24 cellular contexts compared by ENCODE assay signal in genomic region chr12:128079476-128079875, GRCh38.
"Had no signal": no experiment of that assay in that cellular context is flagged by ENCODE, and none has a peak within 500 bp of the region (broad histone marks: within the 10 kb centered on the region; RNA-seq: fewer than 3 reads in every experiment).

No MANE protein-coding gene starts in this region.

- H3K27me3 Mint-ChIP-seq: activated CD4-positive, alpha-beta T cell treated with anti-CD3 and anti-CD28 coated beads, Interleukin-2, amount 10 ng/mL, durations not matched to agents 24 days and 14 days; activated CD8-positive, alpha-beta memory T cell treated with anti-CD3 and anti-CD28 coated beads, Interleukin-2, amount 10 ng/mL, durations not matched to agents 7 days and 5 days; activated naive CD8-positive, alpha-beta T cell; activated T-helper 17 cell treated with anti-CD3 and anti-CD28 coated beads, Interleukin-2, amount 50 U/mL, for 72 hours had no signal

- ATAC-seq: activated CD8-positive, alpha-beta memory T cell treated with anti-CD3 and anti-CD28 coated beads, Interleukin-2, amount 10 ng/mL, durations not matched to agents 7 days and 5 days; activated T-cell treated with anti-CD3 and anti-CD28 coated beads, Interleukin-2, amount 50 U/mL, for 4 hours; activated T-helper 17 cell treated with anti-CD3 and anti-CD28 coated beads, Interleukin-2, amount 50 U/mL, for 72 hours; Right ventricle myocardium inferior; WTC11 had no signal

- DNase-seq: activated CD4-positive, alpha-beta T cell treated with anti-CD3 and anti-CD28 coated beads for 1 hour; activated CD4-positive, alpha-beta T cell treated with anti-CD3 and anti-CD28 coated beads, Interleukin-2, amount 10 ng/mL, durations not matched to agents 24 days and 14 days; activated CD4-positive, alpha-beta T cell treated with anti-CD3 and anti-CD28 coated beads, Interleukin-2, amount 50 U/mL, for 48 hours; activated CD8-positive, alpha-beta memory T cell treated with anti-CD3 and anti-CD28 coated beads, Interleukin-2, amount 10 ng/mL, durations not matched to agents 7 days and 5 days; activated gamma-delta T cell; activated naive CD4-positive, alpha-beta T cell treated with anti-CD3 and anti-CD28 coated beads for 36 hours; activated T-cell treated with anti-CD3 and anti-CD28 coated beads, Interleukin-2, amount 50 U/mL, for 4 hours; anterior cingulate cortex; cerebellar nuclear complex; Karpas-422; NCI-H1092; NCI-H1417; NCI-H1930; NCI-H345; NCI-H510A; NCI-H526 treated with DMSO at 0.1 percent for 48 hours; NCI-H82; RPMI8226; SK-N-SH had no signal

- H3K36me3 Mint-ChIP-seq: activated CD8-positive, alpha-beta memory T cell treated with anti-CD3 and anti-CD28 coated beads, Interleukin-2, amount 10 ng/mL, durations not matched to agents 7 days and 5 days; activated naive CD8-positive, alpha-beta T cell had no signal

- H3K9ac ChIP-seq: SK-N-SH had no signal

- H3K4me1 Mint-ChIP-seq: activated CD4-positive, alpha-beta T cell treated with anti-CD3 and anti-CD28 coated beads, Interleukin-2, amount 10 ng/mL, durations not matched to agents 24 days and 14 days; activated CD8-positive, alpha-beta memory T cell treated with anti-CD3 and anti-CD28 coated beads, Interleukin-2, amount 10 ng/mL, durations not matched to agents 7 days and 5 days; activated T-helper 17 cell treated with anti-CD3 and anti-CD28 coated beads, Interleukin-2, amount 50 U/mL, for 72 hours; WTC11 had no signal

- H3K4me3 Mint-ChIP-seq: activated CD4-positive, alpha-beta T cell treated with anti-CD3 and anti-CD28 coated beads, Interleukin-2, amount 10 ng/mL, durations not matched to agents 24 days and 14 days; activated CD8-positive, alpha-beta memory T cell treated with anti-CD3 and anti-CD28 coated beads, Interleukin-2, amount 10 ng/mL, durations not matched to agents 7 days and 5 days; activated naive CD4-positive, alpha-beta T cell treated with anti-CD3 and anti-CD28 coated beads for 36 hours; activated naive CD8-positive, alpha-beta T cell; activated T-cell treated with anti-CD3 and anti-CD28 coated beads, Interleukin-2, amount 50 U/mL, for 4 hours; activated T-helper 17 cell treated with anti-CD3 and anti-CD28 coated beads, Interleukin-2, amount 50 U/mL, for 72 hours; T-helper 2 cell treated with Interferon-gamma antibody and Interleukin-4, amounts not matched to agents 5 μg/mL and 100 μg/mL, for 36 hours; WTC11 had no signal

- H3K9me3 ChIP-seq: SK-N-SH had no signal

- H3K9me3 Mint-ChIP-seq: activated naive CD4-positive, alpha-beta T cell treated with anti-CD3 and anti-CD28 coated beads for 36 hours; activated T-cell treated with anti-CD3 and anti-CD28 coated beads, Interleukin-2, amount 50 U/mL, for 4 hours had no signal

- H3K27ac Mint-ChIP-seq: activated CD4-positive, alpha-beta T cell treated with anti-CD3 and anti-CD28 coated beads, Interleukin-2, amount 10 ng/mL, durations not matched to agents 24 days and 14 days; activated CD8-positive, alpha-beta memory T cell treated with anti-CD3 and anti-CD28 coated beads, Interleukin-2, amount 10 ng/mL, durations not matched to agents 7 days and 5 days; activated naive CD4-positive, alpha-beta T cell treated with anti-CD3 and anti-CD28 coated beads for 36 hours; activated naive CD8-positive, alpha-beta T cell; activated T-helper 17 cell treated with anti-CD3 and anti-CD28 coated beads, Interleukin-2, amount 50 U/mL, for 72 hours; T-helper 2 cell treated with Interferon-gamma antibody and Interleukin-4, amounts not matched to agents 5 μg/mL and 100 μg/mL, for 36 hours; WTC11 had no signal

- H3K4me2 ChIP-seq: SK-N-SH had no signal
